In the genomic region with DNA sequence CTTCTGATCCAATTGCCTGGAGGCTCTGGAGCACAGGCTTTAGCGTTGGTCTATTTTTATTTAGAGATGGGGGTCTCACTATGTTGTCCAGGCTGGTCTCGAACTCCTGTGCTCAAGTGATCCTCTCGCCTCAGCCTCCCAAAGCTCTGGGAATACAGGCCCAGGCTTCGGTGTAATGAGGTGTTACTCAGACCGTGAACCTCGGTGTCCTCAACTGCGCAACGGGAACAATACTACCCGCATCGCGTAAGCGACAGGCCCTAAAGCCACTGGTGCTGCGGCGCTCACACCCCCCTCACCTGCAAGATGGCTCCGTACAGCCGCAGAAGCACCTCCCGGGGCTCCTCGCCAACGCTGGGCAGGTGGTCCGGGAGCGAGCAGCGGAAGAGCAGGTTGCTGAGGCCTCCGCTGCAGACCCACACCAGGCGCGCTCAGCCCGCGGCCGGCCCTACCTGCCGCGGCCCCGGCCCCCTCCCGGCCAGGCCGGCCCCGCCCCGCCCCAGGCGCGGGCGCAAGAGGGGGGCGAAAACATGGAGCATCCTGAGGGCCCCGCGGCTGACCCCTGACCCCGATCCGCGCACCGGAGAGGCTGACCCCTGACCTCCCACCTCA, we compare ENCODE assay signal across 1 cellular context.
TF ChIP-seq lines count a peak whose summit lies in the region.

No MANE protein-coding gene starts in this region.

TF ChIP-seq in HEK293, 187 proteins besides CTCF, POLR2A, EP300 and RAD21 (continued from another document):
- TF ChIP-seq ZNF571 (tag by site-specific recombination; IDR thresholded peaks at IDR 0.05) (no peak), ZNF10 (tag by site-specific recombination; IDR thresholded peaks at IDR 0.05) (no peak), ZBTB1 (tag by site-specific recombination; IDR thresholded peaks at IDR 0.05) (no peak), ZNF140 (tag by site-specific recombination; IDR thresholded peaks at IDR 0.05) (no peak), ZNF416 (tag by site-specific recombination; IDR thresholded peaks at IDR 0.05) (no peak)
- TF ChIP-seq, protein P1, sequence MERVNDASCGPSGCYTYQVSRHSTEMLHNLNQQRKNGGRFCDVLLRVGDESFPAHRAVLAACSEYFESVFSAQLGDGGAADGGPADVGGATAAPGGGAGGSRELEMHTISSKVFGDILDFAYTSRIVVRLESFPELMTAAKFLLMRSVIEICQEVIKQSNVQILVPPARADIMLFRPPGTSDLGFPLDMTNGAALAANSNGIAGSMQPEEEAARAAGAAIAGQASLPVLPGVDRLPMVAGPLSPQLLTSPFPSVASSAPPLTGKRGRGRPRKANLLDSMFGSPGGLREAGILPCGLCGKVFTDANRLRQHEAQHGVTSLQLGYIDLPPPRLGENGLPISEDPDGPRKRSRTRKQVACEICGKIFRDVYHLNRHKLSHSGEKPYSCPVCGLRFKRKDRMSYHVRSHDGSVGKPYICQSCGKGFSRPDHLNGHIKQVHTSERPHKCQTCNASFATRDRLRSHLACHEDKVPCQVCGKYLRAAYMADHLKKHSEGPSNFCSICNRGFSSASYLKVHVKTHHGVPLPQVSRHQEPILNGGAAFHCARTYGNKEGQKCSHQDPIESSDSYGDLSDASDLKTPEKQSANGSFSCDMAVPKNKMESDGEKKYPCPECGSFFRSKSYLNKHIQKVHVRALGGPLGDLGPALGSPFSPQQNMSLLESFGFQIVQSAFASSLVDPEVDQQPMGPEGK (tag by site-specific recombination; IDR thresholded peaks at IDR 0.05), result no peak
- TF ChIP-seq, protein P2, sequence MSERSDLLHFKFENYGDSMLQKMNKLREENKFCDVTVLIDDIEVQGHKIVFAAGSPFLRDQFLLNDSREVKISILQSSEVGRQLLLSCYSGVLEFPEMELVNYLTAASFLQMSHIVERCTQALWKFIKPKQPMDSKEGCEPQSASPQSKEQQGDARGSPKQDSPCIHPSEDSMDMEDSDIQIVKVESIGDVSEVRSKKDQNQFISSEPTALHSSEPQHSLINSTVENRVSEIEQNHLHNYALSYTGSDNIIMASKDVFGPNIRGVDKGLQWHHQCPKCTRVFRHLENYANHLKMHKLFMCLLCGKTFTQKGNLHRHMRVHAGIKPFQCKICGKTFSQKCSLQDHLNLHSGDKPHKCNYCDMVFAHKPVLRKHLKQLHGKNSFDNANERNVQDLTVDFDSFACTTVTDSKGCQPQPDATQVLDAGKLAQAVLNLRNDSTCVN (tag by site-specific recombination; optimal IDR thresholded peaks at IDR 0.05), result no peak
- TF ChIP-seq, protein P3, sequence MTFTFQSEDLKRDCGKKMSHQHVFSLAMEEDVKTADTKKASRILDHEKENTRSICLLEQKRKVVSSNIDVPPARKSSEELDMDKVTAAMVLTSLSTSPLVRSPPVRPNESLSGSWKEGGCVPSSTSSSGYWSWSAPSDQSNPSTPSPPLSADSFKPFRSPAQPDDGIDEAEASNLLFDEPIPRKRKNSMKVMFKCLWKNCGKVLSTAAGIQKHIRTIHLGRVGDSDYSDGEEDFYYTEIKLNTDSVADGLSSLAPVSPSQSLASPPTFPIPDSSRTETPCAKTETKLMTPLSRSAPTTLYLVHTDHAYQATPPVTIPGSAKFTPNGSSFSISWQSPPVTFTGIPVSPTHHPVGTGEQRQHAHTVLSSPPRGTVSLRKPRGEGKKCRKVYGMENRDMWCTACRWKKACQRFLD (tag by site-specific recombination; IDR thresholded peaks at IDR 0.05), result no peak
TF ChIP-seq in HEK293: peak in this region for 10.
